In genomic region chrX:110120025-110120424, GRCh38 we compare ENCODE assay signal across 31 cellular contexts.
DNase-seq lines count a peak whose midpoint lies in the region; ATAC-seq, FAIRE-seq and TF ChIP-seq lines count a peak whose summit lies in the region.
"Had no signal": no experiment of that assay in that cellular context is flagged by ENCODE, and none has a peak within 500 bp of the region (broad histone marks: within the 10 kb centered on the region; RNA-seq: fewer than 3 reads in every experiment).

No MANE protein-coding gene starts in this region.

- H3K4me1 ChIP-seq in A549: peaks cover 38% of the 10 kb centered on the region
- no peaks in the 10 kb centered on the region for H3K4me1 ChIP-seq in PC-3 (ENCODE audit: insufficient read depth, low read length)
- H3K4me1 ChIP-seq in lung (ENCODE audit: control insufficient read depth in 2 of 2, insufficient read depth in 2 of 2, low read length in 2 of 2): no peaks in the 10 kb centered on the region
- peaks cover 0 to 9% (median 8%) of the 10 kb centered on the region in 4 donors for H3K4me1 ChIP-seq in stomach
- H3K4me1 ChIP-seq: BLaER1 treated with 17β-estradiol and CSF1 and Interleukin-3, amounts not matched to agents 10 nM and 100 nM; SJCRH30; uterus had no signal

- no peaks in the 10 kb centered on the region for H4K20me1 ChIP-seq in PC-3 (ENCODE audit: low read length)

- H3K9me3 ChIP-seq in A549 (no peaks in the 10 kb centered on the region), PC-3 (ENCODE audit: low read length) (no peaks in the 10 kb centered on the region), lung (ENCODE audit: control insufficient read depth in 2 of 2, insufficient read depth in 1 of 2, low read length in 1 of 2) (no peaks in the 10 kb centered on the region), stomach (no peaks in the 10 kb centered on the region)
- H3K9me3 ChIP-seq: SJCRH30, uterus had no signal

- intact Hi-C loops in PC-3 (cut with micrococcal nuclease) (loop anchor here (10.0 kb wide), 1 partner anchor 95 kb away; no protein-coding TSS in a partner anchor), stomach (cut with DNase I; ENCODE audit: low total_unique reads) (no loop called here)

- H3K36me3 ChIP-seq in PC-3 (ENCODE audit: low read depth, low read length) (no peaks in the 10 kb centered on the region), lung (ENCODE audit: control insufficient read depth in 2 of 2, insufficient read depth in 2 of 2, low read length in 2 of 2) (peaks cover 0 to 3% of the 10 kb centered on the region in 2 donors), stomach (no peaks in the 10 kb centered on the region)
- H3K36me3 ChIP-seq: SJCRH30, uterus had no signal

- TF ChIP-seq EP300 in A549 (IDR thresholded peaks at IDR 0.05) (no peak), stomach (IDR thresholded peaks at IDR 0.05) (no peak)

- CTCF ChIA-PET in A549 (lab: Yijun Ruan, JAX): no interaction called here
- CTCF ChIA-PET in PC-3 (lab: Charles Lee): no interaction called here

- H3K9ac ChIP-seq in PC-3 (ENCODE audit: low read length): no peak overlapping the region
- H3K9ac ChIP-seq: BLaER1 treated with 17β-estradiol and CSF1 and Interleukin-3, amounts not matched to agents 10 nM and 100 nM had no signal

- no peak for FAIRE-seq in A549 (lab: Jason Lieb, UNC)

- ATAC-seq in A549: peak in 1 of 2 experiments; percentile 48; a peak in 2 of 6 replicates
- ATAC-seq in PC-3: peak; percentile 57
- peak; percentile 69 for ATAC-seq in lung (ENCODE audit: insufficient read depth, low FRiP score)
- ATAC-seq in HG03159 (IDR thresholded peaks at IDR 0.05; ENCODE audit: unreplicated experiment): no peak
- ATAC-seq: activated naive CD4-positive, alpha-beta T cell treated with anti-CD3 and anti-CD28 coated beads, Interleukin-2, amount 50 U/mL, for 72 hours; natural killer cell; WTC11 had no signal

- DNase-seq in A549 (ENCODE audit: low read depth in 1 of 2, low spot score in 1 of 2) (peak in 1 of 2 experiments; percentile 11), PC-3 (no peak), lung (ENCODE audit: low spot score) (peak; percentile 36), stomach (peak; percentile 68), NCI-H1105 treated with DMSO at 0.1 percent for 48 hours (lab: John Stamatoyannopoulos, UW) (no peak), NCI-H146 treated with DMSO at 0.1 percent for 48 hours (lab: John Stamatoyannopoulos, UW; ENCODE audit: unreplicated experiment) (no peak)
- DNase-seq: activated CD4-positive, alpha-beta T cell treated with anti-CD3 and anti-CD28 coated beads, Interleukin-2, amount 10 ng/mL, durations not matched to agents 7 days and 5 days; activated effector memory CD4-positive, alpha-beta T cell treated with Interleukin-2 at 50 U/mL for 16 hours; activated T-cell treated with anti-CD3 and anti-CD28 coated beads, Interleukin-2, amount 50 U/mL, for 1 hour; dermis blood vessel endothelial cell; DMS79 treated with DMSO at 0.1 percent for 48 hours; endodermal cell; GF-D8; H9; islet precursor cell; KG1; MV-4-11; natural killer cell; NCI-H146; NCI-H2107; NCI-H774; occipital lobe; SJCRH30; stimulated activated naive CD4-positive, alpha-beta T cell; uterus had no signal

- POLR2A ChIA-PET in A549 (lab: Yijun Ruan, JAX) (no interaction called here), PC-3 (lab: Charles Lee; ENCODE audit: unreplicated experiment) (no interaction called here)

- no peak for TF ChIP-seq RAD21 in A549 (conservative IDR thresholded peaks at IDR 0.05 in 1 of 2, IDR thresholded peaks at IDR 0.05 in 1 of 2)

- no peaks in the 10 kb centered on the region for H3K79me2 ChIP-seq in PC-3 (ENCODE audit: low read length)

- no peaks in the 10 kb centered on the region for H3K9me2 ChIP-seq in PC-3 (replicated peaks; ENCODE audit: low read length)

- H3K4me3 ChIP-seq in A549: no peak overlapping the region
- no peak overlapping the region for H3K4me3 ChIP-seq in PC-3 (ENCODE audit: low read length)
- H3K4me3 ChIP-seq in lung: no peak overlapping the region
- no peak overlapping the region for H3K4me3 ChIP-seq in stomach
- H3K4me3 ChIP-seq: BLaER1 treated with 17β-estradiol and CSF1 and Interleukin-3, amounts not matched to agents 10 nM and 100 nM; SJCRH30; skin epidermis; uterus had no signal

- H3K4me2 ChIP-seq in A549 (peak overlapping the region; percentile 31; the same call in 1 of the 3 replicates), PC-3 (ENCODE audit: low read length) (no peak overlapping the region)
- H3K4me2 ChIP-seq: BLaER1 treated with 17β-estradiol and CSF1 and Interleukin-3, amounts not matched to agents 10 nM and 100 nM had no signal

- H3K27me3 ChIP-seq in PC-3 (ENCODE audit: low read length): no peaks in the 10 kb centered on the region
- no peaks in the 10 kb centered on the region for H3K27me3 ChIP-seq in lung (ENCODE audit: control insufficient read depth, insufficient read depth)
- peaks cover 0 to 5% (median 0%) of the 10 kb centered on the region in 3 donors for H3K27me3 ChIP-seq in stomach
- H3K27me3 ChIP-seq: SJCRH30, uterus had no signal

- no peak overlapping the region for H2AFZ ChIP-seq in PC-3 (ENCODE audit: low read length)

- TF ChIP-seq CTCF in A549 (IDR thresholded peaks at IDR 0.05) (no peak), PC-3 (conservative IDR thresholded peaks at IDR 0.05; ENCODE audit: low read depth, low read length) (no peak), lung (IDR thresholded peaks at IDR 0.05; ENCODE audit: control extremely low read depth, extremely low read depth) (no peak), stomach (IDR thresholded peaks at IDR 0.05) (no peak)

- no TSS peak for BruUV-seq in PC-3 (replicated peaks; lab: Mats Ljungman, UMichigan)

- no peak for TF ChIP-seq POLR2A in A549 (IDR thresholded peaks at IDR 0.05; ENCODE audit: low read length)
- TF ChIP-seq POLR2A in stomach (IDR thresholded peaks at IDR 0.05): no peak

- 34% methylated on average over 2 of the region's 2 CpGs for WGBS in A549 (ENCODE audit: missing lambda C conversion rate)
- WGBS in lung, 2 donors: 52 to 57% methylated on average over 2 of the region's 2 CpGs
- 31 to 62% (median 38%) methylated on average over 2 of the region's 2 CpGs for WGBS in stomach, 5 donors

- no peaks in the 10 kb centered on the region for H3F3A ChIP-seq in PC-3 (ENCODE audit: low read length, unreplicated experiment)

- H3K27ac ChIP-seq in A549: peak overlapping the region; percentile 54 to 56; a peak in 5 of 6 replicates
- no peak overlapping the region for H3K27ac ChIP-seq in PC-3 (ENCODE audit: low read length)
- no peak overlapping the region for H3K27ac ChIP-seq in lung (ENCODE audit: low read depth in 1 of 2, low read length in 1 of 2)
- peak overlapping the region in 4 of 5 donors; percentile 7 to 43 (median 30) for H3K27ac ChIP-seq in stomach
- H3K27ac ChIP-seq: BLaER1 treated with 17β-estradiol and CSF1 and Interleukin-3, amounts not matched to agents 10 nM and 100 nM; HL-60; SJCRH30; skin epidermis; uterus had no signal

TF ChIP-seq in A549, 52 proteins besides CTCF, POLR2A, EP300 and RAD21 (continues in another document):
- TF ChIP-seq ESRRA (IDR thresholded peaks at IDR 0.05; ENCODE audit: borderline replicate concordance, low read length) (no peak), ZSCAN20 (CRISPR knock-in tag; IDR thresholded peaks at IDR 0.05) (no peak), RFX5 (IDR thresholded peaks at IDR 0.05) (no peak), USF2 (IDR thresholded peaks at IDR 0.05) (no peak), BCL3 (IDR thresholded peaks at IDR 0.05) (no peak), PHF8 (IDR thresholded peaks at IDR 0.05; ENCODE audit: borderline replicate concordance, low read depth) (no peak), ZFP36 (IDR thresholded peaks at IDR 0.05; ENCODE audit: borderline replicate concordance, partially characterized antibody) (no peak), PBX3 (IDR thresholded peaks at IDR 0.05) (no peak), POLR2AphosphoS2 (conservative IDR thresholded peaks at IDR 0.05; ENCODE audit: low read length) (no peak), TFCP2L1 (CRISPR knock-in tag; IDR thresholded peaks at IDR 0.05) (no peak)

Comparison
In these comparisons a context has a peak if more than half of its experiments do, and no peak if none do; other contexts are left out.
1. DNase-seq: peak in lung (single experiment) and stomach (single experiment); none in PC-3 (single experiment), NCI-H1105 treated with DMSO at 0.1 percent for 48 hours (single experiment) and NCI-H146 treated with DMSO at 0.1 percent for 48 hours (single experiment).
2. H3K27ac ChIP-seq: peak in A549 (2 of 2) and stomach (4 of 5); none in PC-3 (single experiment) and lung (0 of 2).